Comparison of ENCODE assay signal across 8 cellular contexts in genomic region chrX:49187028-49187394, GRCh38. TPM values are rescaled to one million over a fixed set of nuclear protein-coding genes. Genes with fewer than 3 reads are reported as not detected.
DNase-seq lines count a peak whose midpoint lies in the region; ATAC-seq and TF ChIP-seq lines count a peak whose summit lies in the region.

No MANE protein-coding gene starts in this region.

- no peak for ATAC-seq in stimulated activated naive CD8-positive, alpha-beta T cell treated with anti-CD3 and anti-CD28 coated beads, Interleukin-15, amount 100 ng/mL, for 72 hours
- ATAC-seq in stimulated activated naive CD8-positive, alpha-beta T cell treated with anti-CD3 and anti-CD28 coated beads, Interleukin-15, Interleukin-2, amounts not matched to agents 100 U/mL and 50 U/mL, for 24 hours: no peak
- ATAC-seq in HG03139 (IDR thresholded peaks at IDR 0.05; ENCODE audit: unreplicated experiment): no peak
- no peak for ATAC-seq in GM18909 (IDR thresholded peaks at IDR 0.05; ENCODE audit: poor library complexity, unreplicated experiment)

- no peaks in the 10 kb centered on the region for H3K9me3 Mint-ChIP-seq in stimulated activated naive CD8-positive, alpha-beta T cell treated with anti-CD3 and anti-CD28 coated beads, Interleukin-15, amount 100 ng/mL, for 72 hours
- peaks cover 0 to 35% (median 4%) of the 10 kb centered on the region in 5 experiments for H3K9me3 Mint-ChIP-seq in brain
- H3K9me3 Mint-ChIP-seq in nephron progenitor cell: peaks cover 65% of the 10 kb centered on the region

- H3K27ac Mint-ChIP-seq in stimulated activated naive CD8-positive, alpha-beta T cell treated with anti-CD3 and anti-CD28 coated beads, Interleukin-15, amount 100 ng/mL, for 72 hours: no peak overlapping the region
- peak overlapping the region in 2 of 5 experiments; percentile 41 for H3K27ac Mint-ChIP-seq in brain
- H3K27ac Mint-ChIP-seq in nephron progenitor cell: peak overlapping the region; percentile 72

- H3K4me3 Mint-ChIP-seq in stimulated activated naive CD8-positive, alpha-beta T cell treated with anti-CD3 and anti-CD28 coated beads, Interleukin-15, amount 100 ng/mL, for 72 hours: peak overlapping the region; percentile 86 to 94
- H3K4me3 Mint-ChIP-seq in brain (peak overlapping the region in 3 of 5 experiments; percentile 28 to 52 (median 46)), nephron progenitor cell (peak overlapping the region; percentile 61)

- TF ChIP-seq CTCF in brain (conservative IDR thresholded peaks at IDR 0.05) (no peak), nephron progenitor cell (IDR thresholded peaks at IDR 0.05) (no peak)

- DNase-seq in stimulated activated naive CD8-positive, alpha-beta T cell treated with anti-CD3 and anti-CD28 coated beads, Interleukin-15, amount 100 ng/mL, for 72 hours: no peak
- DNase-seq in stimulated activated naive CD8-positive, alpha-beta T cell treated with anti-CD3 and anti-CD28 coated beads, Interleukin-15, Interleukin-2, amounts not matched to agents 100 U/mL and 50 U/mL, for 24 hours: no peak
- peak; percentile 35 for DNase-seq in nephron progenitor cell
- no peak for DNase-seq in Ammon's horn (ENCODE audit: low spot score)
- DNase-seq in activated naive CD4-positive, alpha-beta T cell treated with anti-CD3 and anti-CD28 coated beads, Interleukin-2, amount 50 U/mL, for 16 hours: no peak

- H3K27me3 Mint-ChIP-seq in stimulated activated naive CD8-positive, alpha-beta T cell treated with anti-CD3 and anti-CD28 coated beads, Interleukin-15, amount 100 ng/mL, for 72 hours: no peaks in the 10 kb centered on the region
- H3K27me3 Mint-ChIP-seq in brain (peaks cover 8% of the 10 kb centered on the region), nephron progenitor cell (ENCODE audit: low read depth, poor library complexity) (no peaks in the 10 kb centered on the region)

- peaks cover 59% of the 10 kb centered on the region for H3K4me1 Mint-ChIP-seq in stimulated activated naive CD8-positive, alpha-beta T cell treated with anti-CD3 and anti-CD28 coated beads, Interleukin-15, amount 100 ng/mL, for 72 hours
- H3K4me1 Mint-ChIP-seq in brain (peaks cover 46% of the 10 kb centered on the region), nephron progenitor cell (peaks cover 49% of the 10 kb centered on the region)

- H3K36me3 Mint-ChIP-seq in brain: no peaks in the 10 kb centered on the region
- H3K36me3 Mint-ChIP-seq in nephron progenitor cell (ENCODE audit: low read depth): peaks cover 7% of the 10 kb centered on the region

RNA-seq across cellular contexts. Expression of gene PRICKLE3, which starts 0.8 kb away (rescaled TPM):
- 2.1 TPM for polyA plus RNA-seq in brain (ENCODE audit: insufficient read depth, low read depth, low replicate concordance)

RNA-seq across cellular contexts. Expression of gene SYP, which starts 13.0 kb away (rescaled TPM):
- 207 TPM for polyA plus RNA-seq in brain (ENCODE audit: insufficient read depth, low read depth, low replicate concordance)

RNA-seq across cellular contexts. Expression of gene PLP2, which starts 15.3 kb away (rescaled TPM):
- 164 TPM for polyA plus RNA-seq in brain (ENCODE audit: insufficient read depth, low read depth, low replicate concordance)

RNA-seq across cellular contexts. Expression of gene MAGIX, which starts 24.5 kb away (rescaled TPM):
- polyA plus RNA-seq in brain (ENCODE audit: insufficient read depth, low read depth, low replicate concordance): 9.1 TPM

RNA-seq across cellular contexts. Expression of gene CACNA1F, which starts 46.1 kb away (rescaled TPM):
- 1.4 TPM for polyA plus RNA-seq in brain (ENCODE audit: insufficient read depth, low read depth, low replicate concordance)
